ENCODE assay signal across 8 cellular contexts in the genomic region with DNA sequence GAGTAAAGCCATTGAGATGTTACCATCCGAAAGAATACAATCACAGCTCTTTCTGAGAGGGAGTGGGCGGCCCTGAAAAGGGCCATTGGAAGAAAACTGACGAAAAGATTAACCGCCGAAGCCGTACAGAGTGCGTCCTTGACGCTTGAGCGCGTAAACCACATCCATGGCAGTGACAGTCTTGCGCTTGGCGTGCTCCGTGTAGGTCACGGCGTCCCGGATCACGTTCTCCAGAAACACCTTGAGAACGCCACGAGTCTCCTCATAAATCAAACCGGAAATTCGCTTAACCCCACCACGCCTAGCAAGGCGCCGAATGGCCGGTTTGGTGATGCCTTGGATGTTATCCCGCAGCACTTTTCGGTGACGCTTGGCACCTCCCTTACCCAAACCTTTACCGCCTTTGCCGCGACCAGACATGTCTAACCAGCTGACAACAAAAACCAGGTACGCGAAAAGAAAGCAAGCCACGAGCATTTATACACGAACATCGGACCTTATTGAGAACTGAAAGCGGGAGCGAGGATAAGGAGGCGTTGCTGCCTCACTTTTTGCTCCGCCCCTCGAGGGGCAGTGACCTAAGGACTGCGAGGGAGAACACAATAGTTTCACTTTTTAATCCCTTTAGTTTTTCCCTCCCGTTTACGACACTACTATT.
A peak's percentile ranks its signal among the peaks of the same experiment; 100 is the strongest.
DNase-seq lines count a peak whose midpoint lies in the region; TF ChIP-seq lines count a peak whose summit lies in the region.

No MANE protein-coding gene starts in this region.

- H3K4me1 ChIP-seq in Loucy (ENCODE audit: insufficient read depth, low read length, poor library complexity, severe bottlenecking), result peaks cover 51% of the 10 kb centered on the region
- peaks cover 0 to 34% (median 32%) of the 10 kb centered on the region in 5 donors for H3K4me1 ChIP-seq in subcutaneous abdominal adipose tissue (ENCODE audit: control insufficient read depth in 5 of 5, insufficient read depth in 5 of 5, low read length in 5 of 5)

- H2AFZ ChIP-seq in Loucy (ENCODE audit: low read length), result 0 out of 2 replicates have a peak overlapping the region, but pooled peaks have one; percentile 16

- H3K4me3 ChIP-seq in Loucy (ENCODE audit: low read length, poor library complexity, severe bottlenecking) (peak overlapping the region; percentile 74), subcutaneous abdominal adipose tissue (ENCODE audit: low read depth in 1 of 5, low read length in 5 of 5) (peak overlapping the region; percentile 70 to 98 (median 94))

- H3K27ac Mint-ChIP-seq in activated T-helper 2 cell treated with anti-CD3 and anti-CD28 coated beads, Interferon-gamma antibody, Interleukin-2, Interleukin-4, amounts not matched to agents 10 μg/mL and 5 μg/mL and 100 μg/mL, durations not matched to agents 14 hours and 24 hours and 36 hours, result peak overlapping the region; percentile 90
- H3K27ac Mint-ChIP-seq in nephron progenitor cell, result peak overlapping the region; percentile 98

- POLR2A ChIA-PET in RWPE1 (lab: Yijun Ruan, JAX; ENCODE audit: low non-redundant PET), result interaction anchor here (0.6 to 1.7 kb wide), 5 partner anchors 17 to 1839 kb away, joined by 4 to 6 read pairs (median 4); a partner anchor contains a TSS

- peaks cover 78% of the 10 kb centered on the region for H3K4me1 Mint-ChIP-seq in activated T-helper 2 cell treated with anti-CD3 and anti-CD28 coated beads, Interferon-gamma antibody, Interleukin-2, Interleukin-4, amounts not matched to agents 10 μg/mL and 5 μg/mL and 100 μg/mL, durations not matched to agents 14 hours and 24 hours and 36 hours (ENCODE audit: low read depth)
- peaks cover 86% of the 10 kb centered on the region for H3K4me1 Mint-ChIP-seq in nephron progenitor cell

- no peaks in the 10 kb centered on the region for H3K27me3 ChIP-seq in Loucy (ENCODE audit: insufficient read depth, low read length, poor library complexity, severe bottlenecking)
- no peaks in the 10 kb centered on the region for H3K27me3 ChIP-seq in subcutaneous abdominal adipose tissue (ENCODE audit: control insufficient read depth in 5 of 5, insufficient read depth in 4 of 5, low read length in 5 of 5)

- CTCF ChIA-PET in RWPE1 (lab: Yijun Ruan, JAX), result interaction anchor here (1.3 kb wide), 1 partner anchor 22 kb away, joined by 3 read pairs; no protein-coding TSS in a partner anchor

- H3K36me3 Mint-ChIP-seq in activated T-helper 2 cell treated with anti-CD3 and anti-CD28 coated beads, Interferon-gamma antibody, Interleukin-2, Interleukin-4, amounts not matched to agents 10 μg/mL and 5 μg/mL and 100 μg/mL, durations not matched to agents 14 hours and 24 hours and 36 hours (ENCODE audit: low read depth), result no peaks in the 10 kb centered on the region
- no peaks in the 10 kb centered on the region for H3K36me3 Mint-ChIP-seq in nephron progenitor cell (ENCODE audit: low read depth)

- peak; percentile 97 for DNase-seq in Daoy (ENCODE audit: low read depth)
- DNase-seq in H4 (ENCODE audit: low spot score), result peak; percentile 96
- peak; percentile 78 for DNase-seq in RWPE1 (ENCODE audit: low spot score)
- DNase-seq in activated T-helper 2 cell treated with anti-CD3 and anti-CD28 coated beads, Interferon-gamma antibody, Interleukin-2, Interleukin-4, amounts not matched to agents 10 μg/mL and 5 μg/mL and 100 μg/mL, durations not matched to agents 14 hours and 24 hours and 36 hours (ENCODE audit: low spot score), result peak; percentile 95
- DNase-seq in fibroblast of peridontal ligament (ENCODE audit: extremely low read depth), result peak; percentile 96
- peak; percentile 72 for DNase-seq in nephron progenitor cell

- no peaks in the 10 kb centered on the region for H3K27me3 Mint-ChIP-seq in activated T-helper 2 cell treated with anti-CD3 and anti-CD28 coated beads, Interferon-gamma antibody, Interleukin-2, Interleukin-4, amounts not matched to agents 10 μg/mL and 5 μg/mL and 100 μg/mL, durations not matched to agents 14 hours and 24 hours and 36 hours (ENCODE audit: low read depth)
- H3K27me3 Mint-ChIP-seq in nephron progenitor cell (ENCODE audit: low read depth, poor library complexity), result no peaks in the 10 kb centered on the region

- peak overlapping the region; percentile 75 for H3K4me3 Mint-ChIP-seq in activated T-helper 2 cell treated with anti-CD3 and anti-CD28 coated beads, Interferon-gamma antibody, Interleukin-2, Interleukin-4, amounts not matched to agents 10 μg/mL and 5 μg/mL and 100 μg/mL, durations not matched to agents 14 hours and 24 hours and 36 hours (ENCODE audit: low read depth)
- H3K4me3 Mint-ChIP-seq in nephron progenitor cell, result peak overlapping the region; percentile 95

- peak overlapping the region; percentile 95 for H3K27ac ChIP-seq in RWPE1
- H3K27ac ChIP-seq in subcutaneous abdominal adipose tissue (ENCODE audit: low read depth, low read length), result peak overlapping the region; percentile 88

- H3K79me2 ChIP-seq in Loucy (ENCODE audit: insufficient read depth, low read length), result no peaks in the 10 kb centered on the region

- H3K9me3 ChIP-seq in Loucy (ENCODE audit: insufficient read depth, low read depth, low read length) (no peaks in the 10 kb centered on the region), subcutaneous abdominal adipose tissue (ENCODE audit: control insufficient read depth in 5 of 5, low read length in 5 of 5) (no peaks in the 10 kb centered on the region)

- H3K36me3 ChIP-seq in Loucy (ENCODE audit: insufficient read depth, low read length) (no peaks in the 10 kb centered on the region), subcutaneous abdominal adipose tissue (ENCODE audit: control insufficient read depth in 5 of 5, insufficient read depth in 5 of 5, low read length in 5 of 5) (no peaks in the 10 kb centered on the region)

- H3F3A ChIP-seq in Loucy (ENCODE audit: low read depth), result peaks cover 12% of the 10 kb centered on the region; the same call in 1 of the 2 replicates

- H3K9ac ChIP-seq in Loucy (ENCODE audit: low read depth, low read length, poor library complexity, severe bottlenecking) (peak overlapping the region; percentile 95), subcutaneous abdominal adipose tissue (ENCODE audit: low read length in 5 of 5) (peak overlapping the region; percentile 54 to 76 (median 74))

- no peaks in the 10 kb centered on the region for H3K9me2 ChIP-seq in Loucy (replicated peaks; ENCODE audit: low read depth, low read length)

- H3K9me3 Mint-ChIP-seq in activated T-helper 2 cell treated with anti-CD3 and anti-CD28 coated beads, Interferon-gamma antibody, Interleukin-2, Interleukin-4, amounts not matched to agents 10 μg/mL and 5 μg/mL and 100 μg/mL, durations not matched to agents 14 hours and 24 hours and 36 hours, result no peaks in the 10 kb centered on the region
- H3K9me3 Mint-ChIP-seq in nephron progenitor cell, result no peaks in the 10 kb centered on the region

- intact Hi-C loops in activated T-helper 2 cell treated with anti-CD3 and anti-CD28 coated beads, Interferon-gamma antibody, Interleukin-2, Interleukin-4, amounts not matched to agents 10 μg/mL and 5 μg/mL and 100 μg/mL, durations not matched to agents 14 hours and 24 hours and 36 hours (cut with micrococcal nuclease), result loop anchor here (1.0 to 2.0 kb wide), 6 partner anchors 16 to 1308 kb away; a partner anchor contains a TSS

- TF ChIP-seq CTCF in Loucy (conservative IDR thresholded peaks at IDR 0.05; ENCODE audit: low read length) (no peak), RWPE1 (conservative IDR thresholded peaks at IDR 0.05; ENCODE audit: low read depth) (no peak), nephron progenitor cell (IDR thresholded peaks at IDR 0.05) (no peak)

- no peaks in the 10 kb centered on the region for H4K20me1 ChIP-seq in Loucy (ENCODE audit: insufficient read depth, low read length, poor library complexity, severe bottlenecking)

- peak overlapping the region; percentile 89 for H3K4me2 ChIP-seq in Loucy (ENCODE audit: low read depth, low read length, poor library complexity, severe bottlenecking)

Comparison
In these comparisons a context has a peak if more than half of its experiments do, and no peak if none do; other contexts are left out.
1. Peak in every context shown above with its lines: DNase-seq, H3K4me3 ChIP-seq and H3K27ac ChIP-seq.